In genomic region chr7:45088821-45089313, GRCh38 we compare ENCODE assay signal across 8 cellular contexts. TPM values are rescaled to one million over a fixed set of nuclear protein-coding genes. Genes with fewer than 3 reads are reported as not detected.
A peak's percentile ranks its signal among the peaks of the same experiment; 100 is the strongest.
DNase-seq lines count a peak whose midpoint lies in the region; ATAC-seq lines count a peak whose summit lies in the region.

Gene NACAD, minus strand, starts transcription at chr7:45088969. Its CDS starts 75 bp downstream, at chr7:45088894.

- no peaks in the 10 kb centered on the region for H3K36me3 ChIP-seq in HAP-1 (replicated peaks)

- no peaks in the 10 kb centered on the region for H3K9me3 ChIP-seq in HAP-1

- 0 out of 2 replicates have a peak, but pooled peaks cover 6% of the 10 kb centered on the region for H3K4me1 ChIP-seq in HAP-1

- 0 out of 2 replicates have a peak, but pooled peaks cover 4% of the 10 kb centered on the region for H3K27me3 ChIP-seq in HAP-1 (ENCODE audit: low read depth)

- ATAC-seq in Right ventricle myocardium superior (ENCODE audit: poor library complexity): peak; percentile 92
- no peak for ATAC-seq in GM19395 (IDR thresholded peaks at IDR 0.05; ENCODE audit: unreplicated experiment)

- H3K4me3 ChIP-seq in HAP-1: peak within 1 kb of the TSS; percentile 36

- in situ Hi-C loops in HAP-1 (cut with MboI; ENCODE audit: low sequenced_read_pairs): no loop called here

- intact Hi-C loops in Right ventricle myocardium superior (cut with DNase I): no loop called here

- DNase-seq in AG08395 (ENCODE audit: low spot score) (peak; percentile 82), HAP-1 (ENCODE audit: low spot score in 2 of 2) (peak in 1 of 2 experiments; percentile 43), Right ventricle myocardium superior (peak; percentile 69), occipital lobe (lab: John Stamatoyannopoulos, UW) (peak; percentile 96), RKO (ENCODE audit: low spot score) (no peak), GDM1 (lab: John Stamatoyannopoulos, UW) (no peak)
- DNase-seq in activated naive CD4-positive, alpha-beta T cell treated with anti-CD3 and anti-CD28 coated beads, Interleukin-2, amount 50 U/mL, for 16 hours: peak; percentile 23

RNA-seq across cellular contexts. Expression of gene NACAD, which starts in this region (rescaled TPM):
- total RNA-seq in Right ventricle myocardium superior (4.7 TPM), occipital lobe (5.5 TPM)

Comparison
In these comparisons a context has a peak if more than half of its experiments do, and no peak if none do; other contexts are left out.
1. DNase-seq: peak in AG08395 (single experiment), activated naive CD4-positive, alpha-beta T cell treated with anti-CD3 and anti-CD28 coated beads, Interleukin-2, amount 50 U/mL, for 16 hours (single experiment), Right ventricle myocardium superior (single experiment) and occipital lobe (single experiment); none in RKO (single experiment) and GDM1 (single experiment).